8 cellular contexts compared by ENCODE assay signal in the genomic region with DNA sequence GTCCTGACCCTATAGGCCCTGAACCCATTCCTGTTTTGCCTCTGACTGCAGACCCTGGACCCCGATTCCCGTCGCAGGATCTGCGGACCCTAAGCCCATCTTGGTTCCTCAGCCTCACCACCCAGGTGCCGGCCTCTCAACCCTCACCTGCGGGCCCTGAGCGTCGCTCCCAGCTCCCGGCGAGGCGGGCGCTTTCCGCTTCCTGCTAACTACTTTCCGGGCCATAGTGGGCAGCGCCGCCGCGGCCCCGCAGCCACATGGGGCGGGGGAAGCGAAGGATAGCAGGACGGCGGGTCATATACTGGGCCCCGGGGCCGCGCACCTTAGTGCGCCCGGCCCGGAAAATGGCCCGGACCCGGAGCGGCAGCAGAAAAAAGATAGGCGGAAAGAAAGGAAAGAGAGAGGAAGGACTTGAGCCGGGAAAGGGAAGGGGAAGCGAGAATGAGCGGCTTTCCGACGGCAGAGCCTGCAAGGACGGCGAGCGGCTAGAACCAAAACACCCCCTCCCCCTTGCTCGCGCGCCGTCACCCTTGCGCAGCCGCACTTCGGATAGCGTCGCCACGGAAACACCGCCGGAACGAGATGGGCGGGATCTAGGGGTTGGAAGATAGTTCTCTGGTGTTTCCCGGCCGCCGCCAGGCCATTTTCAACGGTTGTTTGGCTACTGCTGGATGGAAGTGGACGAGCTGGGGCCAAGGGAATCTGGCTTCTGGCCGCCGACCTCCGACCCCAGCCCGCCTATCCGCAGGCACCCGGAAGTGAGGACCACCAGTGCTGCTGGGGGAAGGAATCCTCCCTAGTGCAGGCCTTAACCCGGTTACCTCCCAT. TPM values are rescaled to one million over a fixed set of nuclear protein-coding genes. Genes with fewer than 3 reads are reported as not detected.
A peak's percentile ranks its signal among the peaks of the same experiment; 100 is the strongest.
DNase-seq lines count a peak whose midpoint lies in the region; ATAC-seq and TF ChIP-seq lines count a peak whose summit lies in the region.

A gene (minus strand): TSS at position 492 of the 828 bp plus-strand sequence. CDS start 267 bp downstream, at position 225.

- H3K9me3 ChIP-seq in BE2C, result no peaks in the 10 kb centered on the region

- DNase-seq in BE2C, result peak; percentile 93
- DNase-seq in NCI-H510A (lab: John Stamatoyannopoulos, UW), result peak; percentile 74
- DNase-seq in activated CD4-positive, alpha-beta T cell treated with anti-CD3 and anti-CD28 coated beads, Interleukin-2, amount 10 ng/mL, durations not matched to agents 7 days and 5 days, result peak; percentile 93
- DNase-seq in cortex of kidney (lab: John Stamatoyannopoulos, UW), result peak; percentile 55
- DNase-seq in left colon, result peak; percentile 92
- DNase-seq in stimulated activated CD4-positive, alpha-beta T cell treated with anti-CD3 and anti-CD28 coated beads, Interleukin-1b, Interleukin-23, amount 100 ng/mL, for 4 hours (ENCODE audit: low read depth in 2 of 2), result peak; percentile 83

- POLR2A ChIA-PET in activated CD4-positive, alpha-beta T cell treated with anti-CD3 and anti-CD28 coated beads, Interleukin-2, amount 10 ng/mL, durations not matched to agents 7 days and 5 days (lab: Charles Lee), result no interaction called here

- intact Hi-C loops in left colon (cut with DNase I, micrococcal nuclease), result no loop called here

- TF ChIP-seq POLR2A in GM19193 (IDR thresholded peaks at IDR 0.05; ENCODE audit: extremely low read depth, insufficient read depth, insufficient read length), result peak; percentile 74

- no peaks in the 10 kb centered on the region for H3K27me3 ChIP-seq in BE2C

- CTCF ChIA-PET in activated CD4-positive, alpha-beta T cell treated with anti-CD3 and anti-CD28 coated beads, Interleukin-2, amount 10 ng/mL, durations not matched to agents 7 days and 5 days (lab: Charles Lee), result interaction anchor here (1.0 kb wide), 1 partner anchor 253 kb away, joined by 3 read pairs; no protein-coding TSS in a partner anchor

- peak within 1 kb of the TSS; percentile 93 for H3K4me3 Mint-ChIP-seq in activated CD4-positive, alpha-beta T cell treated with anti-CD3 and anti-CD28 coated beads, Interleukin-2, amount 10 ng/mL, durations not matched to agents 7 days and 5 days

- peaks cover 34% of the 10 kb centered on the region for H3K36me3 ChIP-seq in BE2C

- H3K36me3 Mint-ChIP-seq in activated CD4-positive, alpha-beta T cell treated with anti-CD3 and anti-CD28 coated beads, Interleukin-2, amount 10 ng/mL, durations not matched to agents 7 days and 5 days (ENCODE audit: low read depth), result peaks cover 29% of the 10 kb centered on the region

- peaks cover 10% of the 10 kb centered on the region for H3K4me1 ChIP-seq in BE2C

- H3K9me3 Mint-ChIP-seq in activated CD4-positive, alpha-beta T cell treated with anti-CD3 and anti-CD28 coated beads, Interleukin-2, amount 10 ng/mL, durations not matched to agents 7 days and 5 days, result no peaks in the 10 kb centered on the region

- TF ChIP-seq CTCF in BE2C (IDR thresholded peaks at IDR 0.05; ENCODE audit: low read depth, low read length), result no peak

- H3K27me3 Mint-ChIP-seq in activated CD4-positive, alpha-beta T cell treated with anti-CD3 and anti-CD28 coated beads, Interleukin-2, amount 10 ng/mL, durations not matched to agents 7 days and 5 days, result no peaks in the 10 kb centered on the region

- ATAC-seq in HG03432 (IDR thresholded peaks at IDR 0.05; ENCODE audit: unreplicated experiment) (peak; percentile 89), left colon (peak; percentile 95)

- peak within 1 kb of the TSS; percentile 94 for H3K27ac Mint-ChIP-seq in activated CD4-positive, alpha-beta T cell treated with anti-CD3 and anti-CD28 coated beads, Interleukin-2, amount 10 ng/mL, durations not matched to agents 7 days and 5 days

- H3K4me3 ChIP-seq in BE2C (ENCODE audit: low read depth, low read length), result peak within 1 kb of the TSS; percentile 76

- peaks cover 40% of the 10 kb centered on the region for H3K4me1 Mint-ChIP-seq in activated CD4-positive, alpha-beta T cell treated with anti-CD3 and anti-CD28 coated beads, Interleukin-2, amount 10 ng/mL, durations not matched to agents 7 days and 5 days

RNA-seq across cellular contexts. Expression of the gene that starts here (rescaled TPM):
- 21.9 TPM for polyA plus RNA-seq in BE2C (2012; ENCODE audit: insufficient read depth, insufficient read length, low read depth)
- total RNA-seq in activated CD4-positive, alpha-beta T cell treated with anti-CD3 and anti-CD28 coated beads, Interleukin-2, amount 10 ng/mL, durations not matched to agents 7 days and 5 days, result 10 to 100 TPM; 41.7 to 45.4 TPM
- total RNA-seq in left colon, result 10 to 100 TPM; 36.9 to 40.8 TPM

Comparison
In these comparisons a context has a peak if more than half of its experiments do, and no peak if none do; other contexts are left out.
1. Peak in every context shown above with its lines: DNase-seq, ATAC-seq and H3K4me3 ChIP-seq.